Comparison of ENCODE assay signal across 8 cellular contexts in genomic region chr5:154467655-154468354, GRCh38. TPM values are rescaled to one million over a fixed set of nuclear protein-coding genes. Genes with fewer than 3 reads are reported as not detected.
A peak's percentile ranks its signal among the peaks of the same experiment; 100 is the strongest.
DNase-seq lines count a peak whose midpoint lies in the region; ATAC-seq lines count a peak whose summit lies in the region.

No MANE protein-coding gene starts in this region.

- H2BK12ac ChIP-seq in mesenchymal stem cell (ENCODE audit: low read length in 2 of 2): no peak overlapping the region

- H3K4me1 Mint-ChIP-seq in activated CD4-positive, alpha-beta T cell treated with anti-CD3 and anti-CD28 coated beads, Interleukin-2, amount 10 ng/mL, durations not matched to agents 7 days and 5 days: peaks cover 5% of the 10 kb centered on the region

- DNase-seq in AG20443 (ENCODE audit: low spot score) (peak; percentile 92), NCI-H2196 treated with DMSO at 0.1 percent for 48 hours (lab: John Stamatoyannopoulos, UW; ENCODE audit: unreplicated experiment) (peak; percentile 30), dermis microvascular lymphatic vessel endothelial cell (ENCODE audit: low read depth in 2 of 2) (peak; percentile 28 to 61), mesenchymal stem cell (peak; percentile 66)
- DNase-seq in activated CD4-positive, alpha-beta T cell treated with anti-CD3 and anti-CD28 coated beads, Interleukin-2, amount 10 ng/mL, durations not matched to agents 7 days and 5 days: peak; percentile 74
- DNase-seq in stimulated activated CD8-positive, alpha-beta memory T cell treated with anti-CD3 and anti-CD28 coated beads, Interleukin-15, amount 100 ng/mL, for 48 hours (ENCODE audit: low read depth in 2 of 2): peak; percentile 41 to 65

- H3K4me3 Mint-ChIP-seq in activated CD4-positive, alpha-beta T cell treated with anti-CD3 and anti-CD28 coated beads, Interleukin-2, amount 10 ng/mL, durations not matched to agents 7 days and 5 days: no peak overlapping the region

- no peak overlapping the region for H2BK15ac ChIP-seq in mesenchymal stem cell (ENCODE audit: low read depth, poor library complexity, severe bottlenecking)

- H3K9ac ChIP-seq in mesenchymal stem cell (ENCODE audit: low read length): no peak overlapping the region

- H3K9me3 Mint-ChIP-seq in activated CD4-positive, alpha-beta T cell treated with anti-CD3 and anti-CD28 coated beads, Interleukin-2, amount 10 ng/mL, durations not matched to agents 7 days and 5 days: no peaks in the 10 kb centered on the region

- H2BK120ac ChIP-seq in mesenchymal stem cell (ENCODE audit: low read depth, low read length): no peak overlapping the region

- H3K27ac Mint-ChIP-seq in activated CD4-positive, alpha-beta T cell treated with anti-CD3 and anti-CD28 coated beads, Interleukin-2, amount 10 ng/mL, durations not matched to agents 7 days and 5 days: no peak overlapping the region

- ATAC-seq in GM18867 (IDR thresholded peaks at IDR 0.05; ENCODE audit: unreplicated experiment) (peak; percentile 92), HG03045 (IDR thresholded peaks at IDR 0.05; ENCODE audit: unreplicated experiment) (peak; percentile 93)

- H4K91ac ChIP-seq in mesenchymal stem cell (ENCODE audit: low read length): no peak overlapping the region

- peaks cover 3% of the 10 kb centered on the region for H3K4me1 ChIP-seq in mesenchymal stem cell (ENCODE audit: control insufficient read depth, insufficient read depth, low read depth, low read length)

- H3K27me3 ChIP-seq in mesenchymal stem cell (ENCODE audit: control insufficient read depth in 1 of 2, insufficient read depth in 1 of 2, low read length in 2 of 2): peaks cover 46 to 49% of the 10 kb centered on the region in 2 experiments

- no peak overlapping the region for H4K8ac ChIP-seq in mesenchymal stem cell (ENCODE audit: low read length)

- H3K36me3 ChIP-seq in mesenchymal stem cell (ENCODE audit: control insufficient read depth in 1 of 2, insufficient read depth in 2 of 2, low read depth in 1 of 2, low read length in 2 of 2): no peaks in the 10 kb centered on the region

- H3K36me3 Mint-ChIP-seq in activated CD4-positive, alpha-beta T cell treated with anti-CD3 and anti-CD28 coated beads, Interleukin-2, amount 10 ng/mL, durations not matched to agents 7 days and 5 days (ENCODE audit: low read depth): no peaks in the 10 kb centered on the region

- POLR2A ChIA-PET in activated CD4-positive, alpha-beta T cell treated with anti-CD3 and anti-CD28 coated beads, Interleukin-2, amount 10 ng/mL, durations not matched to agents 7 days and 5 days (lab: Charles Lee): no interaction called here

- no peak overlapping the region for H2AK5ac ChIP-seq in mesenchymal stem cell (ENCODE audit: low read length, severe bottlenecking)

- H3K27me3 Mint-ChIP-seq in activated CD4-positive, alpha-beta T cell treated with anti-CD3 and anti-CD28 coated beads, Interleukin-2, amount 10 ng/mL, durations not matched to agents 7 days and 5 days: peaks cover 38% of the 10 kb centered on the region

- CTCF ChIA-PET in activated CD4-positive, alpha-beta T cell treated with anti-CD3 and anti-CD28 coated beads, Interleukin-2, amount 10 ng/mL, durations not matched to agents 7 days and 5 days (lab: Charles Lee): interaction anchor here (0.8 to 1.7 kb wide), 8 partner anchors 8 to 394 kb away, joined by 3 to 4 read pairs (median 4); no protein-coding TSS in a partner anchor

- no peaks in the 10 kb centered on the region for H3K9me3 ChIP-seq in mesenchymal stem cell (ENCODE audit: control insufficient read depth, low read length)

- no peak overlapping the region for H3K4ac ChIP-seq in mesenchymal stem cell (ENCODE audit: low read depth in 1 of 2, low read length in 2 of 2)

- whole genome bisulfite sequencing in mesenchymal stem cell: 38% methylated on average over 18 of the region's 18 CpGs

- H3K23ac ChIP-seq in mesenchymal stem cell (ENCODE audit: low read length in 2 of 2): no peak overlapping the region

- H3K27ac ChIP-seq in mesenchymal stem cell (ENCODE audit: low read length, poor library complexity, severe bottlenecking): no peak overlapping the region

- H3K14ac ChIP-seq in mesenchymal stem cell (ENCODE audit: low read length in 2 of 2): no peak overlapping the region

- no peak overlapping the region for H3K4me3 ChIP-seq in mesenchymal stem cell (ENCODE audit: insufficient read depth in 1 of 2, low read depth in 1 of 2, low read length in 2 of 2)

- no peak overlapping the region for H3K18ac ChIP-seq in mesenchymal stem cell (ENCODE audit: low read depth in 1 of 2, low read length in 2 of 2)

- H3K4me2 ChIP-seq in mesenchymal stem cell (ENCODE audit: low read length, poor library complexity, severe bottlenecking): no peak overlapping the region

- H2BK5ac ChIP-seq in mesenchymal stem cell (ENCODE audit: low read depth, low read length, poor library complexity, severe bottlenecking): no peak overlapping the region

- no peaks in the 10 kb centered on the region for H3K79me1 ChIP-seq in mesenchymal stem cell (replicated peaks; ENCODE audit: low read length, poor library complexity, severe bottlenecking)

- H2AFZ ChIP-seq in mesenchymal stem cell (ENCODE audit: low read depth, low read length): no peak overlapping the region

RNA-seq across cellular contexts. Expression of gene HAND1, which starts 10.2 kb away (rescaled TPM):
- total RNA-seq in activated CD4-positive, alpha-beta T cell treated with anti-CD3 and anti-CD28 coated beads, Interleukin-2, amount 10 ng/mL, durations not matched to agents 7 days and 5 days: not detected
- not detected in 2 replicates for total RNA-seq in dermis microvascular lymphatic vessel endothelial cell
- polyA plus RNA-seq in mesenchymal stem cell (2013, experiment 1 of 2): 0.08 TPM
- polyA plus RNA-seq in mesenchymal stem cell (2013, experiment 2 of 2): 0.08 TPM

RNA-seq across cellular contexts. Expression of gene SAP30L, which starts 22.0 kb away (rescaled TPM):
- 10 to 100 TPM; 46.8 to 47.4 TPM for total RNA-seq in activated CD4-positive, alpha-beta T cell treated with anti-CD3 and anti-CD28 coated beads, Interleukin-2, amount 10 ng/mL, durations not matched to agents 7 days and 5 days
- 16.8 and 28.2 TPM in 2 replicates for total RNA-seq in dermis microvascular lymphatic vessel endothelial cell
- polyA plus RNA-seq in mesenchymal stem cell (2013, experiment 1 of 2): 55.3 TPM
- 54.3 TPM for polyA plus RNA-seq in mesenchymal stem cell (2013, experiment 2 of 2)

Comparison
In these comparisons a context has a peak if more than half of its experiments do, and no peak if none do; other contexts are left out.
1. DNase-seq: peak in every context shown above with its lines; median percentile 92 in AG20443; 74 in activated CD4-positive, alpha-beta T cell treated with anti-CD3 and anti-CD28 coated beads, Interleukin-2, amount 10 ng/mL, durations not matched to agents 7 days and 5 days; 66 in mesenchymal stem cell; 53 in stimulated activated CD8-positive, alpha-beta memory T cell treated with anti-CD3 and anti-CD28 coated beads, Interleukin-15, amount 100 ng/mL, for 48 hours; 44 in dermis microvascular lymphatic vessel endothelial cell; 30 in NCI-H2196 treated with DMSO at 0.1 percent for 48 hours.